In genomic region chr12:3131129-3131528, GRCh38 we compare ENCODE assay signal across 2 cellular contexts.
TF ChIP-seq lines count a peak whose summit lies in the region.

No MANE protein-coding gene starts in this region.

TF ChIP-seq in IMR-90, 13 proteins besides CTCF, POLR2A, EP300 and RAD21:
- no peak for TF ChIP-seq SMC3 (IDR thresholded peaks at IDR 0.05; ENCODE audit: low read depth, low read length)
- no peak for TF ChIP-seq CHD1 (IDR thresholded peaks at IDR 0.05; ENCODE audit: low read depth, low read length)
- no peak for TF ChIP-seq CEBPB (IDR thresholded peaks at IDR 0.05; ENCODE audit: low read depth, low read length)
- TF ChIP-seq ELK1 (IDR thresholded peaks at IDR 0.05; ENCODE audit: borderline replicate concordance, low read depth, low read length): no peak
- TF ChIP-seq USF2 (IDR thresholded peaks at IDR 0.05; ENCODE audit: low read depth, low read length): no peak
- no peak for TF ChIP-seq MAFK (IDR thresholded peaks at IDR 0.05; ENCODE audit: low read depth, low read length)
- TF ChIP-seq RFX5 (IDR thresholded peaks at IDR 0.05; ENCODE audit: low read depth, low read length): no peak
- TF ChIP-seq MXI1 (IDR thresholded peaks at IDR 0.05; ENCODE audit: borderline replicate concordance, low read depth, low read length): no peak
- no peak for TF ChIP-seq FOS (IDR thresholded peaks at IDR 0.05; ENCODE audit: low read depth, low read length)
- no peak for TF ChIP-seq MAZ (IDR thresholded peaks at IDR 0.05; ENCODE audit: borderline replicate concordance, low read depth, low read length)

TF ChIP-seq in H1, 55 proteins besides CTCF, POLR2A, EP300 and RAD21:
- TF ChIP-seq NRF1 (IDR thresholded peaks at IDR 0.05; ENCODE audit: low read depth, low read length) (no peak), RBBP5 (IDR thresholded peaks at IDR 0.05; ENCODE audit: borderline replicate concordance, low read depth, low read length) (no peak), CHD1 (IDR thresholded peaks at IDR 0.05; ENCODE audit: low read depth, low read length) (no peak), PHF8 (conservative IDR thresholded peaks at IDR 0.05; ENCODE audit: low read depth, low read length) (no peak), KDM5A (IDR thresholded peaks at IDR 0.05; ENCODE audit: low read length) (no peak), KDM4A (IDR thresholded peaks at IDR 0.05; ENCODE audit: low read depth, low read length, severe bottlenecking) (no peak), CBX8 (IDR thresholded peaks at IDR 0.05; ENCODE audit: borderline replicate concordance, low read depth, low read length) (no peak)
